Comparison of ENCODE assay signal across 17 cellular contexts in the genomic region with DNA sequence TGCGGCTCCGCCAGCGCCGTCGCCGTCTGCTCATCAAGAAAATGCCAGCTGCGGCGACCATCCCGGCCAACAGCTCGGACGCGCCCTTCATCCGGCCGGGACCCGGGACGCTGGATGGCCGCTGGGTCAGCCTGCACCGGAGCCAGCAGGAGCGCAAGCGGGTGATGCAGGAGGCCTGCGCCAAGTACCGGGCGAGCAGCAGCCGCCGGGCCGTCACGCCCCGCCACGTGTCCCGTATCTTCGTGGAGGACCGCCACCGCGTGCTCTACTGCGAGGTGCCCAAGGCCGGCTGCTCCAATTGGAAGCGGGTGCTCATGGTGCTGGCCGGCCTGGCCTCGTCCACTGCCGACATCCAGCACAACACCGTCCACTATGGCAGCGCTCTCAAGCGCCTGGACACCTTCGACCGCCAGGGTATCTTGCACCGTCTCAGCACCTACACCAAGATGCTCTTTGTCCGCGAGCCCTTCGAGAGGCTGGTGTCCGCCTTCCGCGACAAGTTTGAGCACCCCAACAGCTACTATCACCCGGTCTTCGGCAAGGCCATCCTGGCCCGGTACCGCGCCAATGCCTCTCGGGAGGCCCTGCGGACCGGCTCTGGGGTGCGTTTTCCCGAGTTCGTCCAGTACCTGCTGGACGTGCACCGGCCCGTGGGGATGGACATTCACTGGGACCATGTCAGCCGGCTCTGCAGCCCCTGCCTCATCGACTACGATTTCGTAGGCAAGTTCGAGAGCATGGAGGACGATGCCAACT.
"Had no signal": no experiment of that assay in that cellular context is flagged by ENCODE, and none has a peak within 500 bp of the region (broad histone marks: within the 10 kb centered on the region; RNA-seq: fewer than 3 reads in every experiment).

No MANE protein-coding gene starts in this region.

- H3K27me3 ChIP-seq: adrenal gland, body of pancreas had no signal

- H3K9me3 ChIP-seq: adrenal gland, body of pancreas, breast epithelium had no signal

- H3K9me3 Mint-ChIP-seq: activated B cell treated with CpG ODN at 0.5 μM for 24 hours; activated CD4-positive, alpha-beta memory T cell treated with anti-CD3 and anti-CD28 coated beads for 36 hours; activated CD4-positive, alpha-beta T cell treated with anti-CD3 and anti-CD28 coated beads, Interleukin-2, amount 10 ng/mL, durations not matched to agents 24 days and 14 days; activated CD8-positive, alpha-beta T cell treated with anti-CD3 and anti-CD28 coated beads for 36 hours; activated naive CD4-positive, alpha-beta T cell treated with anti-CD3 and anti-CD28 coated beads for 36 hours; activated naive CD4-positive, alpha-beta T cell treated with anti-CD3 and anti-CD28 coated beads, Interleukin-2, amount 50 U/mL, for 72 hours; activated naive CD8-positive, alpha-beta T cell treated with anti-CD3 and anti-CD28 coated beads for 36 hours; activated T-cell treated with anti-CD3 and anti-CD28 coated beads, Interleukin-2, amount 50 U/mL, for 4 hours; activated T-cell treated with anti-CD3 and anti-CD28 coated beads, Interleukin-2, amount 50 U/mL, for 72 hours; activated T-helper 1 cell treated with anti-CD3 and anti-CD28 coated beads, Interleukin-12 subunit alpha, Interleukin-12 subunit beta, Interleukin-2, Interleukin-4 antibody, amounts not matched to agents 30 ng/mL and 10 ng/mL and 1 ng/mL, durations not matched to agents 14 hours and 24 hours and 36 hours; activated T-helper 17 cell treated with anti-CD3 and anti-CD28 coated beads, Interleukin-2, amount 50 U/mL, for 72 hours; T-helper 1 cell treated with Interleukin-12 subunit alpha and Interleukin-12 subunit beta and Interleukin-4 antibody, amounts not matched to agents 30 μg/mL and 1 μg/mL, for 36 hours; T-helper 2 cell treated with Interferon-gamma antibody and Interleukin-4, amounts not matched to agents 5 μg/mL and 100 μg/mL, for 36 hours had no signal

- H3K4me3 Mint-ChIP-seq: activated B cell treated with CpG ODN at 0.5 μM for 24 hours; activated CD4-positive, alpha-beta memory T cell treated with anti-CD3 and anti-CD28 coated beads for 36 hours; activated CD4-positive, alpha-beta T cell treated with anti-CD3 and anti-CD28 coated beads, Interleukin-2, amount 10 ng/mL, durations not matched to agents 24 days and 14 days; activated CD8-positive, alpha-beta T cell treated with anti-CD3 and anti-CD28 coated beads for 36 hours; activated naive CD4-positive, alpha-beta T cell treated with anti-CD3 and anti-CD28 coated beads for 36 hours; activated naive CD8-positive, alpha-beta T cell treated with anti-CD3 and anti-CD28 coated beads for 36 hours; activated T-cell treated with anti-CD3 and anti-CD28 coated beads, Interleukin-2, amount 50 U/mL, for 4 hours; activated T-cell treated with anti-CD3 and anti-CD28 coated beads, Interleukin-2, amount 50 U/mL, for 72 hours; activated T-helper 1 cell treated with anti-CD3 and anti-CD28 coated beads, Interleukin-12 subunit alpha, Interleukin-12 subunit beta, Interleukin-2, Interleukin-4 antibody, amounts not matched to agents 30 ng/mL and 10 ng/mL and 1 ng/mL, durations not matched to agents 14 hours and 24 hours and 36 hours; activated T-helper 17 cell treated with anti-CD3 and anti-CD28 coated beads, Interleukin-2, amount 50 U/mL, for 72 hours; T-helper 1 cell treated with Interleukin-12 subunit alpha and Interleukin-12 subunit beta and Interleukin-4 antibody, amounts not matched to agents 30 μg/mL and 1 μg/mL, for 36 hours; T-helper 2 cell treated with Interferon-gamma antibody and Interleukin-4, amounts not matched to agents 5 μg/mL and 100 μg/mL, for 36 hours had no signal

- H3K27me3 Mint-ChIP-seq: activated CD4-positive, alpha-beta T cell treated with anti-CD3 and anti-CD28 coated beads, Interleukin-2, amount 10 ng/mL, durations not matched to agents 24 days and 14 days had no signal

- H3K36me3 ChIP-seq: adrenal gland, brain microvascular endothelial cell, breast epithelium had no signal

- H3K27ac Mint-ChIP-seq: activated B cell treated with CpG ODN at 0.5 μM for 24 hours; activated CD4-positive, alpha-beta memory T cell treated with anti-CD3 and anti-CD28 coated beads for 36 hours; activated CD4-positive, alpha-beta T cell treated with anti-CD3 and anti-CD28 coated beads, Interleukin-2, amount 10 ng/mL, durations not matched to agents 24 days and 14 days; activated CD8-positive, alpha-beta T cell treated with anti-CD3 and anti-CD28 coated beads for 36 hours; activated naive CD4-positive, alpha-beta T cell treated with anti-CD3 and anti-CD28 coated beads for 36 hours; activated naive CD4-positive, alpha-beta T cell treated with anti-CD3 and anti-CD28 coated beads, Interleukin-2, amount 50 U/mL, for 72 hours; activated naive CD8-positive, alpha-beta T cell treated with anti-CD3 and anti-CD28 coated beads for 36 hours; activated T-cell treated with anti-CD3 and anti-CD28 coated beads, Interleukin-2, amount 50 U/mL, for 72 hours; activated T-helper 1 cell treated with anti-CD3 and anti-CD28 coated beads, Interleukin-12 subunit alpha, Interleukin-12 subunit beta, Interleukin-2, Interleukin-4 antibody, amounts not matched to agents 30 ng/mL and 10 ng/mL and 1 ng/mL, durations not matched to agents 14 hours and 24 hours and 36 hours; activated T-helper 17 cell treated with anti-CD3 and anti-CD28 coated beads, Interleukin-2, amount 50 U/mL, for 72 hours; T-helper 1 cell treated with Interleukin-12 subunit alpha and Interleukin-12 subunit beta and Interleukin-4 antibody, amounts not matched to agents 30 μg/mL and 1 μg/mL, for 36 hours; T-helper 2 cell treated with Interferon-gamma antibody and Interleukin-4, amounts not matched to agents 5 μg/mL and 100 μg/mL, for 36 hours had no signal

- H3K4me1 Mint-ChIP-seq: activated B cell treated with CpG ODN at 0.5 μM for 24 hours; activated naive CD8-positive, alpha-beta T cell treated with anti-CD3 and anti-CD28 coated beads for 36 hours; activated T-helper 17 cell treated with anti-CD3 and anti-CD28 coated beads, Interleukin-2, amount 50 U/mL, for 72 hours had no signal

- H3K4me1 ChIP-seq: adrenal gland, body of pancreas, breast epithelium had no signal

- H3K27ac ChIP-seq: adrenal gland, body of pancreas, brain microvascular endothelial cell, breast epithelium had no signal

- H3K4me3 ChIP-seq: adrenal gland, body of pancreas, breast epithelium had no signal

- H3K36me3 Mint-ChIP-seq: activated CD4-positive, alpha-beta memory T cell treated with anti-CD3 and anti-CD28 coated beads for 36 hours; activated naive CD4-positive, alpha-beta T cell treated with anti-CD3 and anti-CD28 coated beads, Interleukin-2, amount 50 U/mL, for 72 hours; activated naive CD8-positive, alpha-beta T cell treated with anti-CD3 and anti-CD28 coated beads for 36 hours had no signal
